Comparison of ENCODE assay signal across 12 cellular contexts in genomic region chr15:69044899-69045298, GRCh38. TPM values are rescaled to one million over a fixed set of nuclear protein-coding genes. Genes with fewer than 3 reads are reported as not detected.
DNase-seq lines count a peak whose midpoint lies in the region; ATAC-seq, FAIRE-seq and TF ChIP-seq lines count a peak whose summit lies in the region.
"Had no signal": no experiment of that assay in that cellular context is flagged by ENCODE, and none has a peak within 500 bp of the region (broad histone marks: within the 10 kb centered on the region; RNA-seq: fewer than 3 reads in every experiment).

No MANE protein-coding gene starts in this region.

- no peak overlapping the region for H3K4me3 ChIP-seq in keratinocyte (ENCODE audit: control insufficient read depth in 2 of 3, extremely low read depth in 1 of 3, insufficient read depth in 2 of 3, low read depth in 1 of 3, low read length in 3 of 3)
- no peak overlapping the region for H3K4me3 ChIP-seq in naive thymus-derived CD4-positive, alpha-beta T cell (ENCODE audit: low read length)

- CTCF ChIA-PET in T-cell (lab: Charles Lee): no interaction called here
- CTCF ChIA-PET in naive thymus-derived CD4-positive, alpha-beta T cell (lab: Charles Lee): no interaction called here

- H3K9me3 ChIP-seq in keratinocyte (ENCODE audit: control insufficient read depth, low read depth, low read length): no peaks in the 10 kb centered on the region
- no peaks in the 10 kb centered on the region for H3K9me3 ChIP-seq in naive thymus-derived CD4-positive, alpha-beta T cell (ENCODE audit: control insufficient read depth in 2 of 3, low read length in 3 of 3)

- no peak overlapping the region for H3K27ac Mint-ChIP-seq in T-cell
- no peak overlapping the region for H3K27ac Mint-ChIP-seq in naive thymus-derived CD4-positive, alpha-beta T cell
- H3K27ac Mint-ChIP-seq: dendritic cell treated with granulocyte-macrophage colony-stimulating factor and Interleukin-4, amounts not matched to agents 40 ng/mL and 50 ng/mL, for 4 days had no signal

- ATAC-seq in T-cell (replicated peaks in 1 of 4): no peak
- ATAC-seq in naive thymus-derived CD4-positive, alpha-beta T cell: no peak

- H3K27me3 Mint-ChIP-seq in T-cell: no peaks in the 10 kb centered on the region
- peaks cover 0 to 4% (median 2%) of the 10 kb centered on the region in 5 donors for H3K27me3 Mint-ChIP-seq in naive thymus-derived CD4-positive, alpha-beta T cell
- H3K27me3 Mint-ChIP-seq: dendritic cell treated with granulocyte-macrophage colony-stimulating factor and Interleukin-4, amounts not matched to agents 40 ng/mL and 50 ng/mL, for 4 days had no signal

- no peaks in the 10 kb centered on the region for H3K9me1 ChIP-seq in keratinocyte (ENCODE audit: control insufficient read depth, extremely low read depth, insufficient read depth, low read length)

- H3K27me3 ChIP-seq in keratinocyte (ENCODE audit: control insufficient read depth, extremely low read depth, insufficient read depth, low read length): no peaks in the 10 kb centered on the region
- no peaks in the 10 kb centered on the region for H3K27me3 ChIP-seq in naive thymus-derived CD4-positive, alpha-beta T cell (ENCODE audit: control insufficient read depth in 2 of 2, insufficient read depth in 2 of 2, low read length in 2 of 2)

- H3K4me1 ChIP-seq in keratinocyte (ENCODE audit: control insufficient read depth, extremely low read depth, insufficient read depth, low read length): peaks cover 18% of the 10 kb centered on the region
- no peaks in the 10 kb centered on the region for H3K4me1 ChIP-seq in naive thymus-derived CD4-positive, alpha-beta T cell (ENCODE audit: control insufficient read depth in 2 of 2, insufficient read depth in 2 of 2, low read length in 2 of 2)

- no peak overlapping the region for H3K4me3 Mint-ChIP-seq in T-cell
- no peak overlapping the region for H3K4me3 Mint-ChIP-seq in naive thymus-derived CD4-positive, alpha-beta T cell
- H3K4me3 Mint-ChIP-seq: dendritic cell treated with granulocyte-macrophage colony-stimulating factor and Interleukin-4, amounts not matched to agents 40 ng/mL and 50 ng/mL, for 4 days had no signal

- H3K9me3 Mint-ChIP-seq in T-cell: no peaks in the 10 kb centered on the region
- H3K9me3 Mint-ChIP-seq in naive thymus-derived CD4-positive, alpha-beta T cell: no peaks in the 10 kb centered on the region
- H3K9me3 Mint-ChIP-seq: dendritic cell treated with granulocyte-macrophage colony-stimulating factor and Interleukin-4, amounts not matched to agents 40 ng/mL and 50 ng/mL, for 4 days had no signal

- H3K36me3 ChIP-seq in keratinocyte (ENCODE audit: control insufficient read depth in 2 of 2, extremely low read depth in 1 of 2, insufficient read depth in 2 of 2, low read length in 2 of 2): no peaks in the 10 kb centered on the region
- no peaks in the 10 kb centered on the region for H3K36me3 ChIP-seq in naive thymus-derived CD4-positive, alpha-beta T cell (ENCODE audit: control insufficient read depth in 2 of 3, insufficient read depth in 3 of 3, low read length in 3 of 3)

- H3K79me2 ChIP-seq in keratinocyte (ENCODE audit: control insufficient read depth, insufficient read depth, low read length): no peaks in the 10 kb centered on the region

- dilution Hi-C loops in keratinocyte (cut with MboI; ENCODE audit: extremely low pct_ligation_motif_present, low sequenced_read_pairs): no loop called here

- TF ChIP-seq CTCF in keratinocyte (optimal IDR thresholded peaks at IDR 0.05 in 1 of 3, IDR thresholded peaks at IDR 0.05 in 1 of 3, conservative IDR thresholded peaks at IDR 0.05 in 1 of 3; ENCODE audit: extremely low read depth in 1 of 3, insufficient read depth in 2 of 3, low read length in 3 of 3): no peak

- no peaks in the 10 kb centered on the region for H3K4me1 Mint-ChIP-seq in T-cell
- H3K4me1 Mint-ChIP-seq in naive thymus-derived CD4-positive, alpha-beta T cell: no peaks in the 10 kb centered on the region

- FAIRE-seq in keratinocyte (lab: Jason Lieb, UNC): peak; percentile 79
- FAIRE-seq: small intestine had no signal

- no peaks in the 10 kb centered on the region for H4K20me1 ChIP-seq in keratinocyte (ENCODE audit: control insufficient read depth, extremely low read depth, insufficient read depth, low read length)

- intact Hi-C loops in naive thymus-derived CD4-positive, alpha-beta T cell (cut with micrococcal nuclease): no loop called here

- H3K36me3 Mint-ChIP-seq in T-cell: no peaks in the 10 kb centered on the region
- H3K36me3 Mint-ChIP-seq in naive thymus-derived CD4-positive, alpha-beta T cell: no peaks in the 10 kb centered on the region

- H3K4me2 ChIP-seq in keratinocyte (ENCODE audit: control insufficient read depth, extremely low read depth, insufficient read depth, low read depth, low read length): peak overlapping the region; percentile 44

- no peak overlapping the region for H3K9ac ChIP-seq in keratinocyte (ENCODE audit: control insufficient read depth, extremely low read depth, insufficient read depth, low read length)

- DNase-seq in Daoy (ENCODE audit: low read depth) (peak; percentile 77), LoVo (ENCODE audit: low spot score) (peak; percentile 52), amniotic epithelial cell (ENCODE audit: low read depth) (peak; percentile 89), keratinocyte (ENCODE audit: low read depth, low spot score) (peak; percentile 83), T-cell (no peak), glomerular visceral epithelial cell (ENCODE audit: extremely low spot score) (no peak), ureter (ENCODE audit: low spot score) (no peak)
- no peak for DNase-seq in naive thymus-derived CD4-positive, alpha-beta T cell
- DNase-seq: NCI-H1436 treated with DMSO at 0.1 percent for 48 hours, small intestine had no signal

- H3K27ac ChIP-seq in keratinocyte (ENCODE audit: control insufficient read depth, insufficient read depth, low read length): peak overlapping the region; percentile 42
- H3K27ac ChIP-seq in naive thymus-derived CD4-positive, alpha-beta T cell (ENCODE audit: low read depth, low read length): no peak overlapping the region

- POLR2A ChIA-PET in T-cell (lab: Charles Lee): no interaction called here
- POLR2A ChIA-PET in naive thymus-derived CD4-positive, alpha-beta T cell (lab: Charles Lee): no interaction called here

- no peak overlapping the region for H2AFZ ChIP-seq in keratinocyte (ENCODE audit: control insufficient read depth, low read length)

RNA-seq across cellular contexts. Expression of gene NOX5, which starts 30.4 kb away (rescaled TPM):
- not detected in 2 replicates for total RNA-seq in Daoy (2014; rRNA removed; shearing (Covaris generic))
- polyA plus RNA-seq in keratinocyte: 0.09 to 0.18 TPM (median 0.16 TPM) in 3 replicates
- 0.16 TPM for polyA plus RNA-seq in keratinocyte (2011; ENCODE audit: low read depth)
- 0.02 and 0.05 TPM in 2 replicates for polyA plus RNA-seq in keratinocyte (2011; cell fraction: cytosol; rRNA removed)
- polyA plus RNA-seq in keratinocyte (2011; cell fraction: nucleus; rRNA removed): 0.55 and 0.71 TPM in 2 replicates
- polyA plus RNA-seq in keratinocyte (2012; ENCODE audit: low replicate concordance): 0.14 TPM in 2 replicates
- 0.03 to 0.49 TPM (median 0.19 TPM) in 3 replicates for polyA minus RNA-seq in keratinocyte
- not detected for polyA minus RNA-seq in keratinocyte (2011; cell fraction: cytosol; rRNA and poly(A)+ RNA removed)
- polyA minus RNA-seq in keratinocyte (2011; cell fraction: nucleus; rRNA and poly(A)+ RNA removed): 0.16 and 0.21 TPM in 2 replicates
- total RNA-seq in T-cell: under 1 TPM in 1 of 5 donors, not detected in 4; 0.10 TPM
- under 1 TPM in 1 of 5 experiments, not detected in 4; 0.05 TPM for total RNA-seq in naive thymus-derived CD4-positive, alpha-beta T cell
- polyA plus RNA-seq in naive thymus-derived CD4-positive, alpha-beta T cell: not detected
- total RNA-seq in ureter: 0.89 TPM
- total RNA-seq: OCI-LY7 had no signal

Comparison
In these comparisons a context has a peak if more than half of its experiments do, and no peak if none do; other contexts are left out.
1. DNase-seq: peak in Daoy (single experiment), LoVo (single experiment), amniotic epithelial cell (single experiment) and keratinocyte (single experiment); none in T-cell (0 of 34), naive thymus-derived CD4-positive, alpha-beta T cell (0 of 9), glomerular visceral epithelial cell (single experiment) and ureter (single experiment).